In genomic region chr9:93154293-93154903, GRCh38 we compare ENCODE assay signal across 9 cellular contexts. TPM values are rescaled to one million over a fixed set of nuclear protein-coding genes. Genes with fewer than 3 reads are reported as not detected.
DNase-seq lines count a peak whose midpoint lies in the region; ATAC-seq, FAIRE-seq and TF ChIP-seq lines count a peak whose summit lies in the region.
"Had no signal": no experiment of that assay in that cellular context is flagged by ENCODE, and none has a peak within 500 bp of the region (broad histone marks: within the 10 kb centered on the region; RNA-seq: fewer than 3 reads in every experiment).

No MANE protein-coding gene starts in this region.

- H3K23ac ChIP-seq in H1 (ENCODE audit: insufficient read length), result no peak overlapping the region

- H2BK120ac ChIP-seq in H1 (replicated peaks; ENCODE audit: low read depth, low read length), result no peak overlapping the region

- H3K79me2 ChIP-seq in H1 (ENCODE audit: control insufficient read depth in 1 of 2, insufficient read depth in 2 of 2, low read length in 2 of 2), result no peaks in the 10 kb centered on the region
- H3K79me2 ChIP-seq in parathyroid adenoma, result no peaks in the 10 kb centered on the region

- TF ChIP-seq RAD21 in H1 (IDR thresholded peaks at IDR 0.05 in 1 of 2, conservative IDR thresholded peaks at IDR 0.05 in 1 of 2; ENCODE audit: low read depth in 2 of 2, low read length in 2 of 2), result peak; percentile 71 to 77

- peak; percentile 84 for ATAC-seq in SK-N-SH treated with all-trans-retinoic acid at 6 μM for 48 hours

- 76% methylated on average over 14 of the region's 14 CpGs; no CpG with 5 or more reads in 1 of the 2 experiments for WGBS in H1 (ENCODE audit: extremely low coverage in 1 of 2, insufficient coverage in 1 of 2, insufficient read length in 1 of 2, insufficient replicate concordance in 2 of 2, low coverage in 1 of 2, low lambda C conversion rate in 2 of 2, missing lambda C conversion rate in 1 of 2), 2 experiments

- H3K9me3 ChIP-seq in H1 (ENCODE audit: insufficient read depth in 2 of 2, low read depth in 1 of 2, low read length in 1 of 2) (no peaks in the 10 kb centered on the region), parathyroid adenoma (ENCODE audit: control insufficient read depth, low read length) (no peaks in the 10 kb centered on the region)

- H2BK15ac ChIP-seq in H1 (ENCODE audit: low read length), result no peak overlapping the region

- TF ChIP-seq EP300 in H1 (IDR thresholded peaks at IDR 0.05; ENCODE audit: borderline replicate concordance in 1 of 2, low read depth in 2 of 2, low read length in 2 of 2), result no peak

- H4K91ac ChIP-seq in H1 (replicated peaks; ENCODE audit: insufficient read length, low read length), result no peak overlapping the region

- H2BK12ac ChIP-seq in H1 (ENCODE audit: low read depth, low read length), result no peak overlapping the region

- H3K4me1 ChIP-seq in H1 (replicated peaks in 1 of 4; ENCODE audit: control insufficient read depth in 3 of 4, insufficient read depth in 4 of 4, low read length in 3 of 4) (no peaks in the 10 kb centered on the region), parathyroid adenoma (no peaks in the 10 kb centered on the region)

- no peak overlapping the region for H4K5ac ChIP-seq in H1 (ENCODE audit: insufficient read length, low read depth, low read length)

- no peak overlapping the region for H3K18ac ChIP-seq in H1 (ENCODE audit: extremely low read depth, low read length)

- no peak overlapping the region for H2BK5ac ChIP-seq in H1 (ENCODE audit: low read depth, low read length)

- H3K4me3 ChIP-seq in H1 (ENCODE audit: extremely low read depth in 1 of 4, insufficient read depth in 2 of 4, low read depth in 3 of 4, low read length in 4 of 4), result no peak overlapping the region
- no peak overlapping the region for H3K4me3 ChIP-seq in parathyroid adenoma (ENCODE audit: low read depth, low read length)

- no peaks in the 10 kb centered on the region for H3K23me2 ChIP-seq in H1 (ENCODE audit: low read depth, low read length)

- TF ChIP-seq POLR2A in H1 (IDR thresholded peaks at IDR 0.05; ENCODE audit: control extremely low read depth in 1 of 2, low read depth in 2 of 2, low read length in 2 of 2), result no peak

- peak; percentile 77 for FAIRE-seq in H1 (lab: Jason Lieb, UNC)
- FAIRE-seq: TTC549 had no signal

- POLR2A ChIA-PET in HEK293T (lab: Yijun Ruan, JAX), result no interaction called here
- POLR2A ChIA-PET in H1 (lab: Charles Lee; ENCODE audit: partially characterized antibody), result interaction anchor here (0.8 to 1.0 kb wide), 2 partner anchors 8 to 20 kb away, joined by 3 read pairs; partner anchors contain the start of gene NINJ1

- peak overlapping the region; percentile 58; the same call in 1 of the 2 replicates for H2AFZ ChIP-seq in H1 (ENCODE audit: low read length)
- H2AFZ ChIP-seq in parathyroid adenoma, result no peak overlapping the region

- peak; percentile 82 to 89 (median 89) for TF ChIP-seq CTCF in H1 (IDR thresholded peaks at IDR 0.05; ENCODE audit: control extremely low read depth in 1 of 3, insufficient read depth in 1 of 3, low read depth in 1 of 3, low read length in 3 of 3)
- peak; percentile 18 for TF ChIP-seq CTCF in parathyroid adenoma (IDR thresholded peaks at IDR 0.05)

- H2BK20ac ChIP-seq in H1 (ENCODE audit: low read length), result no peak overlapping the region

- H3K27me3 ChIP-seq in H1 (replicated peaks in 1 of 4; ENCODE audit: control insufficient read depth in 3 of 4, extremely low read depth in 1 of 4, insufficient read depth in 3 of 4, low read length in 3 of 4) (no peaks in the 10 kb centered on the region), parathyroid adenoma (ENCODE audit: control insufficient read depth, insufficient read depth, low read length) (no peaks in the 10 kb centered on the region)

- no peaks in the 10 kb centered on the region for H3K79me1 ChIP-seq in H1 (ENCODE audit: low read depth, low read length)

- H2AK5ac ChIP-seq in H1 (ENCODE audit: low read depth, low read length), result no peak overlapping the region

- no peak overlapping the region for H3K4me2 ChIP-seq in H1 (ENCODE audit: insufficient read depth in 1 of 2, low read depth in 2 of 2, low read length in 2 of 2)
- H3K4me2 ChIP-seq in parathyroid adenoma (ENCODE audit: low read length), result no peak overlapping the region

- H3K14ac ChIP-seq in H1 (ENCODE audit: insufficient read length), result no peak overlapping the region

- H3K27ac ChIP-seq in H1 (ENCODE audit: low read depth, low read length) (no peak overlapping the region), parathyroid adenoma (no peak overlapping the region)

- no peak overlapping the region for H3K56ac ChIP-seq in H1 (replicated peaks; ENCODE audit: insufficient read length, low read depth, low read length)

- CTCF ChIA-PET in HEK293T (lab: Yijun Ruan, JAX) (interaction anchor here (0.6 to 1.5 kb wide), 19 partner anchors 9 to 1435 kb away, joined by 3 to 10 read pairs (median 3); no protein-coding TSS in a partner anchor), H1 (lab: Charles Lee; ENCODE audit: partially characterized antibody) (interaction anchor here (0.5 to 5.6 kb wide), 50 partner anchors 8 to 438 kb away, joined by 3 to 74 read pairs (median 4); no protein-coding TSS in a partner anchor)

- no peaks in the 10 kb centered on the region; a peak in 1 of 8 replicates for H3K36me3 ChIP-seq in H1 (ENCODE audit: control insufficient read depth in 2 of 4, insufficient read depth in 4 of 4, low read length in 3 of 4)
- H3K36me3 ChIP-seq in parathyroid adenoma (ENCODE audit: control insufficient read depth, insufficient read depth, low read length), result no peaks in the 10 kb centered on the region

- H4K8ac ChIP-seq in H1 (ENCODE audit: extremely low read depth, insufficient read depth, low read length), result no peak overlapping the region

- DNase-seq in NCI-H1417 (lab: John Stamatoyannopoulos, UW) (peak; percentile 4 to 60 (median 31)), NCI-H1417 treated with DMSO at 0.1 percent for 48 hours (lab: John Stamatoyannopoulos, UW) (no peak), HEK293T (ENCODE audit: extremely low spot score) (peak; percentile 79), H1 (ENCODE audit: low read depth in 1 of 2, low spot score in 2 of 2) (peak in 1 of 2 experiments; percentile 84), NCI-H446 treated with DMSO at 0.1 percent for 48 hours (lab: John Stamatoyannopoulos, UW) (no peak), NCI-H187 treated with DMSO at 0.1 percent for 48 hours (lab: John Stamatoyannopoulos, UW) (no peak)

- H3K9ac ChIP-seq in H1 (replicated peaks in 1 of 4; ENCODE audit: extremely low read depth in 1 of 4, low read depth in 3 of 4, low read length in 3 of 4) (no peak overlapping the region), parathyroid adenoma (no peak overlapping the region)

- no peaks in the 10 kb centered on the region for H4K20me1 ChIP-seq in H1 (replicated peaks in 1 of 2; ENCODE audit: control insufficient read depth in 1 of 2, insufficient read depth in 2 of 2, low read length in 2 of 2)

- H3K4ac ChIP-seq in H1 (replicated peaks; ENCODE audit: insufficient read length, low read depth, low read length), result no peak overlapping the region

TF ChIP-seq in HEK293T, 16 proteins besides CTCF, POLR2A, EP300 and RAD21 (continues in another document):
- TF ChIP-seq ARNT (IDR thresholded peaks at IDR 0.05) (no peak), FOXM1 (IDR thresholded peaks at IDR 0.05; ENCODE audit: borderline replicate concordance) (no peak), ZNF384 (IDR thresholded peaks at IDR 0.05) (no peak), TARDBP (IDR thresholded peaks at IDR 0.05) (no peak), LEF1 (IDR thresholded peaks at IDR 0.05; ENCODE audit: borderline replicate concordance) (no peak)

TF ChIP-seq in SK-N-SH treated with all-trans-retinoic acid at 6 μM for 48 hours, 23 proteins besides CTCF, POLR2A, EP300 and RAD21 (continues in another document):
- no peak for TF ChIP-seq BACH2 (CRISPR knock-in tag; IDR thresholded peaks at IDR 0.05; ENCODE audit: borderline replicate concordance)
- no peak for TF ChIP-seq ZC3H10 (CRISPR knock-in tag; IDR thresholded peaks at IDR 0.05)
- no peak for TF ChIP-seq PPARA (CRISPR knock-in tag; IDR thresholded peaks at IDR 0.05; ENCODE audit: borderline replicate concordance)
- no peak for TF ChIP-seq ZFP3 (CRISPR knock-in tag; IDR thresholded peaks at IDR 0.05)

TF ChIP-seq in H1, 55 proteins besides CTCF, POLR2A, EP300 and RAD21 (continues in another document):
- TF ChIP-seq TBP (IDR thresholded peaks at IDR 0.05; ENCODE audit: low read depth, low read length), result no peak
- TF ChIP-seq GTF2F1 (IDR thresholded peaks at IDR 0.05; ENCODE audit: borderline replicate concordance, low read depth, low read length), result no peak
- TF ChIP-seq SP1 (IDR thresholded peaks at IDR 0.05; ENCODE audit: low read depth, low read length), result no peak

RNA-seq across cellular contexts. Expression of gene NINJ1, which starts 20.3 kb away (rescaled TPM):
- 28.2 TPM in 2 replicates for total RNA-seq in H1 (2021; fragmentation: NEBNext Ultra II Directional; extraction: Animal tissue kit (Norgen Biotek cat#: 25700))
- 65.6 and 88.0 TPM in 2 replicates for polyA plus RNA-seq in H1 (2011; rRNA removed)
- polyA plus RNA-seq in H1 (2011; cell fraction: cytosol; rRNA removed), result 45.5 TPM
- 45.0 TPM for polyA plus RNA-seq in H1 (2011; cell fraction: nucleus; rRNA removed)
- 32.2 to 46.6 TPM (median 40.1 TPM) in 4 replicates for polyA plus RNA-seq in H1 (2012, experiment 1 of 2)
- 36.1 TPM for polyA plus RNA-seq in H1 (2012, experiment 2 of 2)
- polyA plus RNA-seq in H1 (2013, experiment 1 of 2), result 32.5 TPM
- polyA plus RNA-seq in H1 (2013, experiment 2 of 2), result 34.8 TPM
- 13.6 and 14.1 TPM in 2 replicates for polyA minus RNA-seq in H1 (2011; rRNA and poly(A)+ RNA removed)
- polyA minus RNA-seq in H1 (2011; cell fraction: cytosol; rRNA and poly(A)+ RNA removed), result 17.8 TPM
- polyA minus RNA-seq in H1 (2011; cell fraction: nucleus; rRNA and poly(A)+ RNA removed), result 19.2 TPM

RNA-seq across cellular contexts. Expression of gene WNK2, which starts 29.5 kb away (rescaled TPM):
- 87.2 and 89.2 TPM in 2 replicates for total RNA-seq in H1 (2021; fragmentation: NEBNext Ultra II Directional; extraction: Animal tissue kit (Norgen Biotek cat#: 25700))
- 12.0 and 20.6 TPM in 2 replicates for polyA plus RNA-seq in H1 (2011; rRNA removed)
- 11.5 TPM for polyA plus RNA-seq in H1 (2011; cell fraction: cytosol; rRNA removed)
- 51.7 TPM for polyA plus RNA-seq in H1 (2011; cell fraction: nucleus; rRNA removed)
- polyA plus RNA-seq in H1 (2012, experiment 1 of 2), result 69.6 to 91.7 TPM (median 76.7 TPM) in 4 replicates
- polyA plus RNA-seq in H1 (2012, experiment 2 of 2), result 42.2 TPM
- 48.8 TPM for polyA plus RNA-seq in H1 (2013, experiment 1 of 2)
- 43.7 TPM for polyA plus RNA-seq in H1 (2013, experiment 2 of 2)
- 22.2 and 25.3 TPM in 2 replicates for polyA minus RNA-seq in H1 (2011; rRNA and poly(A)+ RNA removed)
- polyA minus RNA-seq in H1 (2011; cell fraction: cytosol; rRNA and poly(A)+ RNA removed), result 43.6 TPM
- polyA minus RNA-seq in H1 (2011; cell fraction: nucleus; rRNA and poly(A)+ RNA removed), result 37.6 TPM

RNA-seq across cellular contexts. Expression of gene CARD19, which starts 58.4 kb away (rescaled TPM):
- total RNA-seq in H1 (2021; fragmentation: NEBNext Ultra II Directional; extraction: Animal tissue kit (Norgen Biotek cat#: 25700)), result 21.2 and 27.7 TPM in 2 replicates
- 112 and 144 TPM in 2 replicates for polyA plus RNA-seq in H1 (2011; rRNA removed)
- polyA plus RNA-seq in H1 (2011; cell fraction: cytosol; rRNA removed), result 66.2 TPM
- polyA plus RNA-seq in H1 (2011; cell fraction: nucleus; rRNA removed), result 57.8 TPM
- 13.4 to 28.1 TPM (median 26.0 TPM) in 4 replicates for polyA plus RNA-seq in H1 (2012, experiment 1 of 2)
- 36.2 TPM for polyA plus RNA-seq in H1 (2012, experiment 2 of 2)
- 30.6 TPM for polyA plus RNA-seq in H1 (2013, experiment 1 of 2)
- polyA plus RNA-seq in H1 (2013, experiment 2 of 2), result 30.0 TPM
- 11.7 and 13.5 TPM in 2 replicates for polyA minus RNA-seq in H1 (2011; rRNA and poly(A)+ RNA removed)
- 12.4 TPM for polyA minus RNA-seq in H1 (2011; cell fraction: cytosol; rRNA and poly(A)+ RNA removed)
- 10.4 TPM for polyA minus RNA-seq in H1 (2011; cell fraction: nucleus; rRNA and poly(A)+ RNA removed)

Comparison
In these comparisons a context has a peak if more than half of its experiments do, and no peak if none do; other contexts are left out.
1. DNase-seq: peak in NCI-H1417 (3 of 3) and HEK293T (single experiment); none in NCI-H1417 treated with DMSO at 0.1 percent for 48 hours (single experiment), NCI-H446 treated with DMSO at 0.1 percent for 48 hours (single experiment) and NCI-H187 treated with DMSO at 0.1 percent for 48 hours (single experiment).